ENCODE assay signal across 8 cellular contexts in genomic region chr9:70413427-70413797, GRCh38. TPM values are rescaled to one million over a fixed set of nuclear protein-coding genes. Genes with fewer than 3 reads are reported as not detected.
DNase-seq lines count a peak whose midpoint lies in the region; ATAC-seq and TF ChIP-seq lines count a peak whose summit lies in the region.

No MANE protein-coding gene starts in this region.

- H3K36me3 ChIP-seq in OCI-LY1 (ENCODE audit: insufficient read depth, low read length) (no peaks in the 10 kb centered on the region), breast epithelium (no peaks in the 10 kb centered on the region), stomach (peaks cover 0 to 3% (median 1%) of the 10 kb centered on the region in 4 donors)

- peak overlapping the region; percentile 65 for H3K9ac ChIP-seq in OCI-LY1 (ENCODE audit: low read length)

- H3K4me2 ChIP-seq in OCI-LY1 (ENCODE audit: low read length), result peak overlapping the region; percentile 83

- H3K4me3 ChIP-seq in OCI-LY1 (ENCODE audit: low read depth, low read length, poor library complexity, severe bottlenecking) (peak overlapping the region; percentile 68), breast epithelium (peak overlapping the region; percentile 79 to 98 (median 98)), stomach (peak overlapping the region; percentile 64 to 98 (median 78))

- no peaks in the 10 kb centered on the region for H3K9me2 ChIP-seq in OCI-LY1 (ENCODE audit: low read depth, low read length)

- H3K4me1 ChIP-seq in OCI-LY1 (ENCODE audit: insufficient read depth, low read length, severe bottlenecking), result peaks cover 57% of the 10 kb centered on the region
- peaks cover 0 to 11% of the 10 kb centered on the region in 2 donors for H3K4me1 ChIP-seq in breast epithelium
- peaks cover 31 to 58% (median 51%) of the 10 kb centered on the region in 4 donors for H3K4me1 ChIP-seq in stomach

- intact Hi-C loops in breast epithelium (cut with DNase I; ENCODE audit: low total_unique reads) (loop anchor here (10.0 kb wide), 1 partner anchor 181 kb away; no protein-coding TSS in a partner anchor), left colon (cut with DNase I, micrococcal nuclease) (no loop called here), stomach (cut with DNase I; ENCODE audit: low total_unique reads) (no loop called here)

- TF ChIP-seq CTCF in GM13977 (IDR thresholded peaks at IDR 0.05; ENCODE audit: extremely low read depth, insufficient read depth, missing control alignments) (no peak), OCI-LY1 (IDR thresholded peaks at IDR 0.05; ENCODE audit: low read length) (no peak), breast epithelium (IDR thresholded peaks at IDR 0.05) (no peak), stomach (IDR thresholded peaks at IDR 0.05) (no peak)

- no peaks in the 10 kb centered on the region for H3K79me2 ChIP-seq in OCI-LY1 (ENCODE audit: insufficient read depth, low read length)

- ATAC-seq in HG02840 (IDR thresholded peaks at IDR 0.05; ENCODE audit: low FRiP score, unreplicated experiment) (peak; percentile 30), left colon (peak; percentile 11)

- in situ Hi-C loops in GM13977 (cut with MboI; ENCODE audit: low pct_unique_long_range_greater_than_20kb, low sequenced_read_pairs, unreplicated experiment), result no loop called here

- peak; percentile 30 for DNase-seq in AG08395 (ENCODE audit: low spot score)
- peak; percentile 73 for DNase-seq in GM13977 (ENCODE audit: low spot score)
- DNase-seq in breast epithelium (ENCODE audit: low spot score in 2 of 2), result no peak
- no peak for DNase-seq in left colon
- no peak for DNase-seq in stomach
- DNase-seq in NCI-H1694 treated with DMSO at 0.1 percent for 48 hours (lab: John Stamatoyannopoulos, UW), result no peak

- H3K9me3 ChIP-seq in OCI-LY1 (ENCODE audit: low read length) (no peaks in the 10 kb centered on the region), breast epithelium (no peaks in the 10 kb centered on the region), stomach (no peaks in the 10 kb centered on the region)

- no peaks in the 10 kb centered on the region for H3K27me3 ChIP-seq in OCI-LY1 (ENCODE audit: insufficient read depth, low read length)
- no peaks in the 10 kb centered on the region for H3K27me3 ChIP-seq in breast epithelium
- H3K27me3 ChIP-seq in stomach, result no peaks in the 10 kb centered on the region

- H3F3A ChIP-seq in OCI-LY1 (ENCODE audit: insufficient read depth, low read length), result peaks cover 10% of the 10 kb centered on the region; the same call in 1 of the 2 replicates

- H3K27ac ChIP-seq in OCI-LY1 (ENCODE audit: low read depth, low read length, poor library complexity, severe bottlenecking) (peak overlapping the region; percentile 86), breast epithelium (peak overlapping the region; percentile 98 to 100), stomach (peak overlapping the region; percentile 99 to 100 (median 100))

- no peak for TF ChIP-seq EP300 in stomach (IDR thresholded peaks at IDR 0.05)

- 0 to 1% (median 0%) methylated on average over 3 to 60 of the region's 60 CpGs for WGBS in stomach, 5 donors

- TF ChIP-seq POLR2A in breast epithelium (IDR thresholded peaks at IDR 0.05) (no peak), stomach (IDR thresholded peaks at IDR 0.05) (no peak)

- no peaks in the 10 kb centered on the region for H4K20me1 ChIP-seq in OCI-LY1 (ENCODE audit: insufficient read depth, low read length)

- peak overlapping the region; percentile 52; the same call in 1 of the 2 replicates for H2AFZ ChIP-seq in OCI-LY1 (ENCODE audit: low read length)

RNA-seq across cellular contexts. Expression of gene KLF9, which starts 1.0 kb away (rescaled TPM):
- 100 to 1,000 TPM; 129 to 223 (median 206) TPM for total RNA-seq in breast epithelium
- total RNA-seq in left colon, result 10 to 100 TPM; 26.7 to 55.2 TPM
- 100 to 1,000 TPM in 2 of 5 donors, 10 to 100 TPM in 3; 37.3 to 174 (median 95.3) TPM for total RNA-seq in stomach
- 10 to 100 TPM; 27.9 to 35.9 (median 28.4) TPM for polyA plus RNA-seq in stomach

Comparison
In these comparisons a context has a peak if more than half of its experiments do, and no peak if none do; other contexts are left out.
1. DNase-seq: peak in AG08395 (single experiment) and GM13977 (single experiment); none in breast epithelium (0 of 2), left colon (0 of 2), stomach (single experiment) and NCI-H1694 treated with DMSO at 0.1 percent for 48 hours (single experiment).
2. Peak in every context shown above with its lines, with median percentiles within 50 percentile points of each other: H3K27ac ChIP-seq and H3K4me3 ChIP-seq.